15 cellular contexts compared by ENCODE assay signal in genomic region chr4:55609393-55609821, GRCh38. TPM values are rescaled to one million over a fixed set of nuclear protein-coding genes. Genes with fewer than 3 reads are reported as not detected.
A peak's percentile ranks its signal among the peaks of the same experiment; 100 is the strongest.
DNase-seq lines count a peak whose midpoint lies in the region; ATAC-seq and TF ChIP-seq lines count a peak whose summit lies in the region.
"Had no signal": no experiment of that assay in that cellular context is flagged by ENCODE, and none has a peak within 500 bp of the region (broad histone marks: within the 10 kb centered on the region; RNA-seq: fewer than 3 reads in every experiment).

No MANE protein-coding gene starts in this region.

- no peak overlapping the region for H3K27ac Mint-ChIP-seq in mesothelial cell of epicardium
- H3K27ac Mint-ChIP-seq: CD14-positive monocyte had no signal

- H3K36me3 Mint-ChIP-seq in mesothelial cell of epicardium, result no peaks in the 10 kb centered on the region
- H3K36me3 Mint-ChIP-seq: CD14-positive monocyte had no signal

- no peaks in the 10 kb centered on the region for H3K4me1 ChIP-seq in adrenal gland (replicated peaks in 1 of 2)

- H3K9me3 Mint-ChIP-seq in mesothelial cell of epicardium, result no peaks in the 10 kb centered on the region
- H3K9me3 Mint-ChIP-seq: CD14-positive monocyte had no signal

- intact Hi-C loops in adrenal gland (cut with DNase I), result no loop called here

- H3K27me3 ChIP-seq in adrenal gland, result no peaks in the 10 kb centered on the region

- no peak for ATAC-seq in HG03469 (IDR thresholded peaks at IDR 0.05; ENCODE audit: unreplicated experiment)

- H3K4me1 Mint-ChIP-seq in mesothelial cell of epicardium, result no peaks in the 10 kb centered on the region
- H3K4me1 Mint-ChIP-seq: CD14-positive monocyte had no signal

- H3K27me3 Mint-ChIP-seq in mesothelial cell of epicardium (ENCODE audit: low read depth), result no peaks in the 10 kb centered on the region

- no peaks in the 10 kb centered on the region for H3K36me3 ChIP-seq in adrenal gland (replicated peaks in 1 of 2)

- H3K4me3 Mint-ChIP-seq in mesothelial cell of epicardium, result no peak overlapping the region
- H3K4me3 Mint-ChIP-seq: CD14-positive monocyte had no signal

- H3K4me3 ChIP-seq in choroid plexus epithelial cell (ENCODE audit: low read depth, low read length) (no peak overlapping the region), adrenal gland (no peak overlapping the region)

- TF ChIP-seq POLR2A in adrenal gland (IDR thresholded peaks at IDR 0.05), result no peak

- TF ChIP-seq CTCF in choroid plexus epithelial cell (conservative IDR thresholded peaks at IDR 0.05; ENCODE audit: low read depth, low read length) (no peak), mesothelial cell of epicardium (IDR thresholded peaks at IDR 0.05; ENCODE audit: unreplicated experiment) (no peak), adrenal gland (IDR thresholded peaks at IDR 0.05) (no peak)

- H3K9me3 ChIP-seq in adrenal gland (replicated peaks in 1 of 3), result no peaks in the 10 kb centered on the region

- WGBS in adrenal gland, 4 donors, result 75 to 80% (median 77%) methylated on average over 6 of the region's 6 CpGs

- DNase-seq in EL (peak; percentile 35), LoVo (ENCODE audit: low spot score) (peak; percentile 34), choroid plexus epithelial cell (ENCODE audit: low read depth) (peak; percentile 3), renal cortical epithelial cell (ENCODE audit: low read depth) (peak; percentile 20), mesothelial cell of epicardium (ENCODE audit: low spot score in 2 of 2, unreplicated experiment in 2 of 2) (no peak), NCI-H1930 (lab: John Stamatoyannopoulos, UW) (no peak), adrenal gland (no peak)
- DNase-seq: activated CD4-positive, alpha-beta T cell treated with anti-CD3 and anti-CD28 coated beads, Interleukin-2, amount 50 U/mL, for 4 hours; activated gamma-delta T cell treated with Interleukin-2 at 50 U/mL for 16 hours; cerebellar nuclear complex; kidney glomerular epithelial cell; T-helper 1 cell had no signal

- H3K27ac ChIP-seq in adrenal gland, result no peak overlapping the region

RNA-seq across cellular contexts. Expression of gene PDCL2, which starts 17.4 kb away (rescaled TPM):
- total RNA-seq in renal cortical epithelial cell (not detected in 2 replicates), mesothelial cell of epicardium (not detected in 3 replicates), adrenal gland (not detected)
- not detected for polyA plus RNA-seq in adrenal gland
- total RNA-seq: frontal cortex had no signal
- polyA plus RNA-seq: CD14-positive monocyte had no signal

RNA-seq across cellular contexts. Expression of gene NMU, which starts 26.7 kb away (rescaled TPM):
- total RNA-seq in renal cortical epithelial cell, result 4.0 TPM in 1 of 2 replicates, not detected in the other
- 1.7 to 2.2 TPM (median 1.9 TPM) in 3 replicates for total RNA-seq in mesothelial cell of epicardium
- under 1 TPM in 2 of 8 donors, not detected in 6; 0.83 to 0.99 TPM for total RNA-seq in adrenal gland
- under 1 TPM in 2 of 3 donors, not detected in 1; 0.24 to 0.31 TPM for polyA plus RNA-seq in adrenal gland
- polyA plus RNA-seq: CD14-positive monocyte had no signal

Comparison
In these comparisons a context has a peak if more than half of its experiments do, and no peak if none do; other contexts are left out.
1. DNase-seq: peak in EL (single experiment), LoVo (single experiment), choroid plexus epithelial cell (single experiment) and renal cortical epithelial cell (single experiment); none in mesothelial cell of epicardium (0 of 2), NCI-H1930 (0 of 2) and adrenal gland (0 of 7).